20 cellular contexts compared by ENCODE assay signal in the genomic region with DNA sequence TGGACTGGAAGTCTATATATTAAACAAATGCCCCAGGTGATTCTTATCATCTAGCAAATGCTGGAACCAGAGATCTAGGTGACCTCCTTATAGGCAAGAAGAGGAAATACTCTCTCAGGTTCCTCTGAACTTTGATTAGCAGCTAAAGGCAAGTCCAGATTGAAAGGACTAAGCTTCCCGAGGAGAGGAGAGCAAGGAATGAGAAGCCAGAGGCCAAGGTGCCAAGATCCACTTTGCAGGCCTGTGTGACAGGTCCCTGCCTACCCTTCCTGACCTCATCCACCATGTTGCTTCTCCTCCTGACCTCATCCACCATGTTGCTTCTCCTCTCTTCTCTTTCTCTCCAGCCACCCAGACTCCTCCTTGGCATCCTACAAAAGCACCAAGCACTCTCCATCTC.
"Had no signal": no experiment of that assay in that cellular context is flagged by ENCODE, and none has a peak within 500 bp of the region (broad histone marks: within the 10 kb centered on the region; RNA-seq: fewer than 3 reads in every experiment).

No MANE protein-coding gene starts in this region.

- H3K27ac Mint-ChIP-seq: activated CD4-positive, alpha-beta memory T cell treated with anti-CD3 and anti-CD28 coated beads for 36 hours; activated naive CD4-positive, alpha-beta T cell treated with anti-CD3 and anti-CD28 coated beads for 36 hours; nephron progenitor cell; T-helper 17 cell had no signal

- H3K27me3 Mint-ChIP-seq: activated CD4-positive, alpha-beta memory T cell treated with anti-CD3 and anti-CD28 coated beads for 36 hours; T-helper 17 cell had no signal

- H3K4me1 Mint-ChIP-seq: T-helper 17 cell had no signal

- H3K27me3 ChIP-seq: body of pancreas, cardiac muscle cell, gastroesophageal sphincter, sigmoid colon had no signal

- H3K27ac ChIP-seq: cardiac muscle cell, epithelial cell of prostate, gastroesophageal sphincter, sigmoid colon had no signal

- H3K9me3 ChIP-seq: body of pancreas, gastroesophageal sphincter, sigmoid colon had no signal

- H3K36me3 Mint-ChIP-seq: activated CD4-positive, alpha-beta memory T cell treated with anti-CD3 and anti-CD28 coated beads for 36 hours had no signal

- H3K4me1 ChIP-seq: gastroesophageal sphincter had no signal

- H3K36me3 ChIP-seq: cardiac muscle cell, gastroesophageal sphincter had no signal

- H3K4me3 Mint-ChIP-seq: activated CD4-positive, alpha-beta memory T cell treated with anti-CD3 and anti-CD28 coated beads for 36 hours; activated naive CD4-positive, alpha-beta T cell treated with anti-CD3 and anti-CD28 coated beads for 36 hours; activated T-cell treated with anti-CD3 and anti-CD28 coated beads, Interleukin-2, amount 50 U/mL, for 72 hours; nephron progenitor cell; T-helper 17 cell had no signal

- H3K4me3 ChIP-seq: body of pancreas, cardiac muscle cell, gastroesophageal sphincter, lung, sigmoid colon had no signal

- ATAC-seq: activated T-cell treated with anti-CD3 and anti-CD28 coated beads, Interleukin-2, amount 50 U/mL, for 72 hours; gastroesophageal sphincter; T-helper 17 cell had no signal

- DNase-seq: activated CD4-positive, alpha-beta memory T cell treated with anti-CD3 and anti-CD28 coated beads for 36 hours; activated CD4-positive, alpha-beta T cell treated with anti-CD3 and anti-CD28 coated beads for 4 hours; activated CD4-positive, CD25-positive, alpha-beta regulatory T cell; activated effector memory CD4-positive, alpha-beta T cell treated with Interleukin-2 at 50 U/mL for 16 hours; activated naive CD4-positive, alpha-beta T cell treated with anti-CD3 and anti-CD28 coated beads for 36 hours; activated T-cell treated with anti-CD3 and anti-CD28 coated beads, Interleukin-2, amount 50 U/mL, for 72 hours; amygdala; head of caudate nucleus; nephron progenitor cell; sigmoid colon; stimulated activated CD4-positive, alpha-beta T cell treated with anti-CD3 and anti-CD28 coated beads, Interleukin-2, amount 100 ng/mL, for 48 hours; stimulated activated CD8-positive, alpha-beta memory T cell treated with anti-CD3 and anti-CD28 coated beads, Interleukin-4, amount 100 ng/mL, for 48 hours; stimulated activated naive CD4-positive, alpha-beta T cell; SW 1271; T-helper 17 cell had no signal
